ENCODE assay signal across 15 cellular contexts in the genomic region with DNA sequence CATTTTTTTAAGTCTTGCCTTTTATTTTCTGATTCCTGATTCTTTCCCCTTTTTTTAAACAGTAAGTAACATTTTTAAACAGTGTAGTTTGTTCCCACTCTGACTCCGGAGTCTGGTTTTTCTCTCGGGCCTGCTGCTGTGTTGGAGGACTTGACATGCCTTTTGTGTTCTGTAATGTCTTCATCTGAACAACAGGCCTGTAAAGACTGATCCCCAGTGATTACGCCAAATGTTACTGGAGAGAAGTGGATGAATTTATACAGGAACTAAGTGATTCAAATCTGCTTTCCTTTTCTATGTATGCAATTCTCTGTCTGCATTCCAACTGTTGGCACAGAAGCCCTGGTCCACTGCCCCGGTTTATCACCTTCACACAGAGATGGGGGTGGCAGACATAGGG. TPM values are rescaled to one million over a fixed set of nuclear protein-coding genes. Genes with fewer than 3 reads are reported as not detected.
DNase-seq lines count a peak whose midpoint lies in the region; ATAC-seq and TF ChIP-seq lines count a peak whose summit lies in the region.
"Had no signal": no experiment of that assay in that cellular context is flagged by ENCODE, and none has a peak within 500 bp of the region (broad histone marks: within the 10 kb centered on the region; RNA-seq: fewer than 3 reads in every experiment).

No MANE protein-coding gene starts in this region.

- no peak overlapping the region for H3K27ac Mint-ChIP-seq in Caco-2 (ENCODE audit: unreplicated experiment)
- no peak overlapping the region for H3K27ac Mint-ChIP-seq in naive thymus-derived CD8-positive, alpha-beta T cell

- H3K36me3 ChIP-seq in muscle layer of colon (ENCODE audit: insufficient read depth, low read length) (no peaks in the 10 kb centered on the region), Caco-2 (ENCODE audit: control insufficient read depth, insufficient read depth, low read length) (no peaks in the 10 kb centered on the region)
- H3K36me3 ChIP-seq: left lung, neutrophil had no signal

- peaks cover 67% of the 10 kb centered on the region for H3K4me1 ChIP-seq in muscle layer of colon (ENCODE audit: insufficient read depth, low read length)
- H3K4me1 ChIP-seq in Caco-2: peaks cover 16% of the 10 kb centered on the region

- H3K9me3 ChIP-seq in muscle layer of colon (ENCODE audit: low read length): no peaks in the 10 kb centered on the region
- H3K9me3 ChIP-seq in Caco-2: no peaks in the 10 kb centered on the region
- H3K9me3 ChIP-seq: left lung, neutrophil had no signal

- no peak overlapping the region for H3K4me3 ChIP-seq in muscle layer of colon (ENCODE audit: low read depth in 1 of 2, low read length in 2 of 2)
- no peak overlapping the region for H3K4me3 ChIP-seq in Caco-2 (ENCODE audit: low read depth, low read length)
- H3K4me3 ChIP-seq: left lung had no signal

- no peaks in the 10 kb centered on the region for H3K36me3 Mint-ChIP-seq in Caco-2 (ENCODE audit: insufficient read depth, unreplicated experiment)
- H3K36me3 Mint-ChIP-seq in naive thymus-derived CD8-positive, alpha-beta T cell: no peaks in the 10 kb centered on the region

- POLR2A ChIA-PET in Caco-2 (lab: Charles Lee): no interaction called here
- POLR2A ChIA-PET in naive thymus-derived CD8-positive, alpha-beta T cell (lab: Charles Lee): no interaction called here

- H3K27ac ChIP-seq in epithelial cell of prostate: peak overlapping the region; percentile 55
- peak overlapping the region; percentile 85 for H3K27ac ChIP-seq in muscle layer of colon (ENCODE audit: low read depth, low read length)
- H3K27ac ChIP-seq: left lung, neutrophil had no signal

- H3K4me1 Mint-ChIP-seq in Caco-2 (ENCODE audit: low read depth, unreplicated experiment): peaks cover 9% of the 10 kb centered on the region
- H3K4me1 Mint-ChIP-seq in naive thymus-derived CD8-positive, alpha-beta T cell: peaks cover 0 to 8% (median 2%) of the 10 kb centered on the region in 4 donors

- in situ Hi-C loops in ACHN (cut with HindIII; ENCODE audit: low pct_ligation_motif_present, low pct_unique_long_range_greater_than_20kb, low sequenced_read_pairs): no loop called here

- no peak overlapping the region for H3K9ac ChIP-seq in muscle layer of colon (ENCODE audit: low read length)

- DNase-seq in ACHN: peak; percentile 5
- peak; percentile 31 for DNase-seq in SK-N-DZ (ENCODE audit: low spot score)
- DNase-seq in epithelial cell of prostate (ENCODE audit: low read depth, low spot score): peak; percentile 49
- no peak for DNase-seq in Caco-2
- no peak for DNase-seq in NCI-H1092 treated with DMSO at 0.1 percent for 48 hours (lab: John Stamatoyannopoulos, UW)
- DNase-seq in naive thymus-derived CD8-positive, alpha-beta T cell: no peak
- DNase-seq: activated CD4-positive, CD25-positive, alpha-beta regulatory T cell; AML-193; HCEC 1CT; left lung; MM.1S; NCI-H2171 treated with DMSO at 0.1 percent for 48 hours had no signal

- no peak for ATAC-seq in naive thymus-derived CD8-positive, alpha-beta T cell
- no peak for ATAC-seq in GM21576 (IDR thresholded peaks at IDR 0.05; ENCODE audit: unreplicated experiment)
- ATAC-seq: left lung had no signal

- no peaks in the 10 kb centered on the region for H3K9me3 Mint-ChIP-seq in Caco-2 (ENCODE audit: unreplicated experiment)
- H3K9me3 Mint-ChIP-seq in naive thymus-derived CD8-positive, alpha-beta T cell: no peaks in the 10 kb centered on the region

- BruUV-seq in Caco-2 (replicated peaks; lab: Mats Ljungman, UMichigan): no TSS peak

- H3K27me3 ChIP-seq in muscle layer of colon (ENCODE audit: control insufficient read depth in 1 of 2, insufficient read depth in 2 of 2, low read length in 2 of 2) (no peaks in the 10 kb centered on the region), Caco-2 (replicated peaks; ENCODE audit: control insufficient read depth, insufficient read depth, low read length) (no peaks in the 10 kb centered on the region)
- H3K27me3 ChIP-seq: left lung, neutrophil had no signal

- H3K4me3 Mint-ChIP-seq in Caco-2 (ENCODE audit: unreplicated experiment): no peak overlapping the region
- no peak overlapping the region for H3K4me3 Mint-ChIP-seq in naive thymus-derived CD8-positive, alpha-beta T cell

- TF ChIP-seq CTCF in Caco-2 (IDR thresholded peaks at IDR 0.05; ENCODE audit: insufficient read depth in 1 of 2, low read depth in 1 of 2, low read length in 1 of 2, severe bottlenecking in 1 of 2, unreplicated experiment in 1 of 2): no peak

- CTCF ChIA-PET in Caco-2 (lab: Charles Lee): no interaction called here

- intact Hi-C loops in Caco-2 (cut with micrococcal nuclease; ENCODE audit: unreplicated experiment): no loop called here

- no peaks in the 10 kb centered on the region for H3K27me3 Mint-ChIP-seq in Caco-2 (ENCODE audit: insufficient read depth, unreplicated experiment)
- H3K27me3 Mint-ChIP-seq in naive thymus-derived CD8-positive, alpha-beta T cell: peaks cover 4 to 23% (median 9%) of the 10 kb centered on the region in 5 donors

RNA-seq across cellular contexts. Expression of a gene that starts 54.3 kb away (rescaled TPM):
- polyA plus RNA-seq in SK-N-DZ (2014; cell fraction: cytosol; rRNA removed): 1.6 and 3.9 TPM in 2 replicates
- 1.8 and 5.4 TPM in 2 replicates for polyA plus RNA-seq in SK-N-DZ (2014; cell fraction: nucleus; rRNA removed)
- total RNA-seq in Caco-2 (2022): 4.3 and 4.4 TPM in 2 replicates
- total RNA-seq in naive thymus-derived CD8-positive, alpha-beta T cell: 1 to 10 TPM; 5.6 to 7.1 TPM
- polyA plus RNA-seq in naive thymus-derived CD8-positive, alpha-beta T cell: 1 to 10 TPM; 5.8 to 6.7 (median 6.4) TPM

Comparison
In these comparisons a context has a peak if more than half of its experiments do, and no peak if none do; other contexts are left out.
1. DNase-seq: peak in ACHN (single experiment), SK-N-DZ (single experiment) and epithelial cell of prostate (single experiment); none in Caco-2 (0 of 2), NCI-H1092 treated with DMSO at 0.1 percent for 48 hours (single experiment) and naive thymus-derived CD8-positive, alpha-beta T cell (0 of 10).